ENCODE assay signal across 8 cellular contexts in the genomic region with DNA sequence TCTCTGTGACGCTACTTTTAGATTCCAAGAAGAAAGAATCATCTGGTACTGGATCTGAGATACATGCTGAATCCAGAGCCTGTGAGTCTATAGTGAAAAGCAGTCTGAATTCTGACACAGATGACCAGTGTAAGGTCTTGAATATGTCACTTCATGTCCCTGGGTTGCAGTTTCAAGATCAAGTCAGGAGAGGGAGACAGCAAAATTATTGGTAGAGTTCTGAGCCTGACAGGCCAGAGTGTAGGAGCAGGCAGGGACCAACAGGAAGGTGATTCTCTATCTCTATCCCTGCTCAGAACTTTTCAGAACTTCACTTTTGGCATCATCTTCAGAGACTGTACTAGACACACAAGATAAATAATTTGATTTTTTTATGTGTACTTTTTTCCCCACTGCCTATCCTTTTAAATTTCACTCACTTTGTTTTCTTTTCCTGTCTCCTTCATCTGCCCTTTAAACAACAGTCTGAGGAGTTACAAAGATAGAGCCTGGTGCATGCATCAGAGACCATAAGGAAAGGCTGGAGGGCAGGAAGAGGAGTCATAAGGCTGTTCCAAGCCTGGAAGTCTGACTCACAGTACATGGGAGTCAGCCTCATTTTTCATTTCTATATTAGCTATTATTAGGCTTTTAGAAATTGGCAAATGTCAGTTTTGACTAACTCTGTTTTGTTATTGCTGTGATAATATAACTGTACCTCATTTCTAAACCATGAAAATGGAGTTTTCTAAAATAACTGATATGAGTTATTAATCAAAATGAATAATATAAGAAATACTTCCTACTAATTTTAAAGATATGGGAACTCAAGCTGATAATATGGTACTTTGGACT.
DNase-seq lines count a peak whose midpoint lies in the region; ATAC-seq and TF ChIP-seq lines count a peak whose summit lies in the region.

No MANE protein-coding gene starts in this region.

- ATAC-seq in psoas muscle (no peak), GM21737 (IDR thresholded peaks at IDR 0.05; ENCODE audit: unreplicated experiment) (no peak)

- H3K9me3 ChIP-seq in GM23248 (ENCODE audit: low read depth) (no peaks in the 10 kb centered on the region), psoas muscle (no peaks in the 10 kb centered on the region)

- H3K36me3 ChIP-seq in GM23248 (ENCODE audit: low read depth), result no peaks in the 10 kb centered on the region
- H3K36me3 ChIP-seq in psoas muscle (ENCODE audit: insufficient read depth in 1 of 2, low read depth in 1 of 2), result no peaks in the 10 kb centered on the region

- H3K27ac ChIP-seq in GM23248 (no peak overlapping the region), psoas muscle (no peak overlapping the region)

- H2AFZ ChIP-seq in GM23248, result no peak overlapping the region

- no peaks in the 10 kb centered on the region for H4K20me1 ChIP-seq in GM23248 (ENCODE audit: insufficient read depth)

- H3K4me1 ChIP-seq in GM23248 (ENCODE audit: insufficient read depth), result no peaks in the 10 kb centered on the region
- H3K4me1 ChIP-seq in psoas muscle, result no peaks in the 10 kb centered on the region

- H3K4me3 ChIP-seq in GM23248, result no peak overlapping the region
- H3K4me3 ChIP-seq in epithelial cell of esophagus (ENCODE audit: low read length), result no peak overlapping the region
- H3K4me3 ChIP-seq in psoas muscle, result no peak overlapping the region

- H3F3A ChIP-seq in GM23248 (ENCODE audit: insufficient read depth), result no peaks in the 10 kb centered on the region

- no peaks in the 10 kb centered on the region for H3K79me2 ChIP-seq in GM23248 (ENCODE audit: insufficient read depth)

- H3K27me3 ChIP-seq in GM23248 (replicated peaks; ENCODE audit: insufficient read depth) (no peaks in the 10 kb centered on the region), psoas muscle (ENCODE audit: insufficient read depth in 3 of 3, low read length in 2 of 3) (no peaks in the 10 kb centered on the region)

- intact Hi-C loops in psoas muscle (cut with DNase I), result loop anchor here (5.0 to 10.0 kb wide), 2 partner anchors 629 to 632 kb away; no protein-coding TSS in a partner anchor

- peak; percentile 54 for TF ChIP-seq CTCF in epithelial cell of esophagus (IDR thresholded peaks at IDR 0.05; ENCODE audit: insufficient read depth, low read depth, low read length, missing control alignments)
- TF ChIP-seq CTCF in psoas muscle (IDR thresholded peaks at IDR 0.05), result peak; percentile 7

- in situ Hi-C loops in GM23248 (cut with MboI), result no loop called here

- no peak overlapping the region for H3K4me2 ChIP-seq in GM23248 (ENCODE audit: unreplicated experiment)

- peak; percentile 23 for DNase-seq in Daoy (ENCODE audit: low read depth)
- peak; percentile 24 for DNase-seq in GM23248
- DNase-seq in NCI-H345 treated with DMSO at 0.1 percent for 48 hours (lab: John Stamatoyannopoulos, UW; ENCODE audit: unreplicated experiment), result peak; percentile 8
- DNase-seq in epithelial cell of esophagus (ENCODE audit: low read depth), result peak; percentile 62
- DNase-seq in psoas muscle, result no peak
- DNase-seq in activated CD8-positive, alpha-beta memory T cell treated with anti-CD3 and anti-CD28 coated beads for 24 hours, result no peak
- no peak for DNase-seq in ureter (ENCODE audit: low spot score)

- no peaks in the 10 kb centered on the region for H3K9me2 ChIP-seq in GM23248 (ENCODE audit: insufficient read depth)

- 22 to 25% methylated on average over 1 of the region's 1 CpG for WGBS in GM23248 (ENCODE audit: low coverage in 1 of 2, low lambda C conversion rate in 2 of 2, missing lambda C conversion rate in 2 of 2), 2 experiments
- 61 to 79% (median 78%) methylated on average over 1 of the region's 1 CpG for WGBS in psoas muscle, 3 donors

- H3K9ac ChIP-seq in GM23248, result no peak overlapping the region

Comparison
In these comparisons a context has a peak if more than half of its experiments do, and no peak if none do; other contexts are left out.
1. DNase-seq: peak in Daoy (single experiment), GM23248 (single experiment), NCI-H345 treated with DMSO at 0.1 percent for 48 hours (single experiment) and epithelial cell of esophagus (single experiment); none in psoas muscle (0 of 2), activated CD8-positive, alpha-beta memory T cell treated with anti-CD3 and anti-CD28 coated beads for 24 hours (single experiment) and ureter (single experiment).